Comparison of ENCODE assay signal across 17 cellular contexts in the genomic region with DNA sequence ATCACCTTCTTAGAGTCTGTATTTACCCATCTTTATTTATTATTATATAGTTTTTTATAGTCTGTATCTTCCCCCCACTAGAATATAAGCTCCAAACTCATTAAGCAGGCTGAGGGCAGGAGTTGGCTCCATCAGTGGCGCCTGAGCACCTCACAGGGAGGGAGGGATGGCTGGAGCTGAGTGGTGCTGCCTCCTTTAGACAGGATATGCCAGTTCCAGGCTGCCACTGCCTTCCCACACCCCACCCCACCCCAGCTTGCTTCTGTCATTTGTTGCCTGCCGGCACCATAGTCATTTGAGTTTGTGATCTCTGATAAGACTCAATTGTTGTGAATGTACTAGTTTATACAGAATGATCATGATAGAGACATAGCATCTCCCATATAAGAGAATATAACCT.
DNase-seq lines count a peak whose midpoint lies in the region; ATAC-seq and TF ChIP-seq lines count a peak whose summit lies in the region.
"Had no signal": no experiment of that assay in that cellular context is flagged by ENCODE, and none has a peak within 500 bp of the region (broad histone marks: within the 10 kb centered on the region; RNA-seq: fewer than 3 reads in every experiment).

No MANE protein-coding gene starts in this region.

- no peak for TF ChIP-seq POLR2A in right lobe of liver (IDR thresholded peaks at IDR 0.05)
- no peak for TF ChIP-seq POLR2A in stomach (IDR thresholded peaks at IDR 0.05)

- H3K4me3 ChIP-seq in right lobe of liver: no peak overlapping the region
- no peak overlapping the region for H3K4me3 ChIP-seq in stomach
- H3K4me3 ChIP-seq: sigmoid colon had no signal

- peaks cover 82% of the 10 kb centered on the region for H3K4me1 Mint-ChIP-seq in activated naive CD4-positive, alpha-beta T cell treated with anti-CD3 and anti-CD28 coated beads for 36 hours (ENCODE audit: low read depth)
- peaks cover 82% of the 10 kb centered on the region for H3K4me1 Mint-ChIP-seq in activated naive CD8-positive, alpha-beta T cell (ENCODE audit: low read depth)
- peaks cover 27% of the 10 kb centered on the region for H3K4me1 Mint-ChIP-seq in Calu3 (ENCODE audit: low read depth, unreplicated experiment)

- BruUV-seq in Calu3 (replicated peaks; lab: Mats Ljungman, UMichigan): no TSS peak

- intact Hi-C loops in activated naive CD4-positive, alpha-beta T cell treated with anti-CD3 and anti-CD28 coated beads for 36 hours (cut with micrococcal nuclease): loop anchor here (5.0 to 10.0 kb wide), 2 partner anchors 222 to 724 kb away; partner anchors contain the start of gene PDE8A
- intact Hi-C loops in right lobe of liver (cut with DNase I) (no loop called here), stomach (cut with DNase I; ENCODE audit: low total_unique reads) (no loop called here), Calu3 (cut with micrococcal nuclease; ENCODE audit: unreplicated experiment) (loop anchor here (10.0 kb wide), 2 partner anchors 224 to 414 kb away; no protein-coding TSS in a partner anchor)

- peaks cover 38% of the 10 kb centered on the region for H3K36me3 Mint-ChIP-seq in activated naive CD4-positive, alpha-beta T cell treated with anti-CD3 and anti-CD28 coated beads for 36 hours (ENCODE audit: low read depth)
- peaks cover 16% of the 10 kb centered on the region for H3K36me3 Mint-ChIP-seq in activated naive CD8-positive, alpha-beta T cell
- peaks cover 31% of the 10 kb centered on the region for H3K36me3 Mint-ChIP-seq in Calu3 (ENCODE audit: insufficient read depth, unreplicated experiment)

- peak overlapping the region; percentile 99 for H3K27ac Mint-ChIP-seq in activated naive CD4-positive, alpha-beta T cell treated with anti-CD3 and anti-CD28 coated beads for 36 hours
- H3K27ac Mint-ChIP-seq in activated naive CD8-positive, alpha-beta T cell: peak overlapping the region; percentile 66
- no peak overlapping the region for H3K27ac Mint-ChIP-seq in Calu3 (ENCODE audit: unreplicated experiment)

- H3K9me3 ChIP-seq in right lobe of liver: no peaks in the 10 kb centered on the region
- no peaks in the 10 kb centered on the region for H3K9me3 ChIP-seq in stomach
- H3K9me3 ChIP-seq: sigmoid colon had no signal

- DNase-seq in activated naive CD4-positive, alpha-beta T cell treated with anti-CD3 and anti-CD28 coated beads for 36 hours: peak; percentile 52
- DNase-seq in activated naive CD4-positive, alpha-beta T cell treated with Interleukin-2 at 50 U/mL for 16 hours: no peak
- no peak for DNase-seq in right lobe of liver
- DNase-seq in stomach: no peak
- DNase-seq in NAMALWA (ENCODE audit: low spot score): no peak
- no peak for DNase-seq in Calu3
- DNase-seq: activated CD4-positive, CD25-positive, alpha-beta regulatory T cell treated with anti-CD3 and anti-CD28 coated beads, Interleukin-2, amount 50 U/mL, for 72 hours; GF-D8; islet precursor cell; MV-4-11; NCI-H2171 treated with DMSO at 0.1 percent for 48 hours; sigmoid colon; substantia nigra; SW 1271 had no signal

- no peak for TF ChIP-seq EP300 in stomach (IDR thresholded peaks at IDR 0.05)

- H3K27ac ChIP-seq in right lobe of liver (peak overlapping the region; percentile 81 to 89 (median 88)), stomach (peak overlapping the region in 4 of 5 donors; percentile 82 to 93 (median 87))

- TF ChIP-seq CTCF in right lobe of liver (IDR thresholded peaks at IDR 0.05) (no peak), stomach (IDR thresholded peaks at IDR 0.05) (no peak), Calu3 (IDR thresholded peaks at IDR 0.05; ENCODE audit: unreplicated experiment) (no peak)

- WGBS in right lobe of liver (ENCODE audit: insufficient coverage, low coverage, low lambda C conversion rate, missing lambda C conversion rate): 90% methylated on average over 2 of the region's 2 CpGs
- WGBS in stomach, 5 donors: 69 to 81% (median 78%) methylated on average over 2 of the region's 2 CpGs

- H3K4me1 ChIP-seq in right lobe of liver: peaks cover 0 to 34% (median 12%) of the 10 kb centered on the region in 4 donors
- H3K4me1 ChIP-seq in stomach: peaks cover 39 to 59% (median 50%) of the 10 kb centered on the region in 4 donors

- ATAC-seq in right lobe of liver: no peak
- ATAC-seq in HG03175 (IDR thresholded peaks at IDR 0.05; ENCODE audit: unreplicated experiment): no peak

- H3K27me3 ChIP-seq in right lobe of liver (no peaks in the 10 kb centered on the region), stomach (no peaks in the 10 kb centered on the region)
- H3K27me3 ChIP-seq: sigmoid colon had no signal

- H3K9me3 Mint-ChIP-seq in activated naive CD4-positive, alpha-beta T cell treated with anti-CD3 and anti-CD28 coated beads for 36 hours: no peaks in the 10 kb centered on the region
- no peaks in the 10 kb centered on the region for H3K9me3 Mint-ChIP-seq in activated naive CD8-positive, alpha-beta T cell (ENCODE audit: low read depth)
- H3K9me3 Mint-ChIP-seq in Calu3 (ENCODE audit: low read depth, unreplicated experiment): no peaks in the 10 kb centered on the region
- H3K9me3 Mint-ChIP-seq: neural crest cell had no signal

- no peaks in the 10 kb centered on the region for H3K27me3 Mint-ChIP-seq in activated naive CD4-positive, alpha-beta T cell treated with anti-CD3 and anti-CD28 coated beads for 36 hours (ENCODE audit: low read depth)
- no peaks in the 10 kb centered on the region for H3K27me3 Mint-ChIP-seq in activated naive CD8-positive, alpha-beta T cell
- no peaks in the 10 kb centered on the region for H3K27me3 Mint-ChIP-seq in Calu3 (ENCODE audit: unreplicated experiment)

- H3K4me3 Mint-ChIP-seq in activated naive CD4-positive, alpha-beta T cell treated with anti-CD3 and anti-CD28 coated beads for 36 hours: no peak overlapping the region
- H3K4me3 Mint-ChIP-seq in activated naive CD8-positive, alpha-beta T cell: no peak overlapping the region
- H3K4me3 Mint-ChIP-seq in Calu3 (ENCODE audit: low read depth, unreplicated experiment): no peak overlapping the region
- H3K4me3 Mint-ChIP-seq: neural crest cell had no signal

- CTCF ChIA-PET in activated naive CD4-positive, alpha-beta T cell treated with anti-CD3 and anti-CD28 coated beads for 36 hours (lab: Charles Lee): interaction anchor here (1.4 kb wide), 1 partner anchor 19 kb away, joined by 3 read pairs; no protein-coding TSS in a partner anchor
- CTCF ChIA-PET in Calu3 (lab: Charles Lee): interaction anchor here (0.6 kb wide), 1 partner anchor 391 kb away, joined by 3 read pairs; no protein-coding TSS in a partner anchor

- H3K36me3 ChIP-seq in right lobe of liver: peaks cover 0 to 20% (median 8%) of the 10 kb centered on the region in 4 donors
- H3K36me3 ChIP-seq in stomach: peaks cover 22 to 60% (median 56%) of the 10 kb centered on the region in 4 donors

Comparison
In these comparisons a context has a peak if more than half of its experiments do, and no peak if none do; other contexts are left out.
1. intact Hi-C loops: an anchor here in activated naive CD4-positive, alpha-beta T cell treated with anti-CD3 and anti-CD28 coated beads for 36 hours (5.0 to 10.0 kb wide) and Calu3 (10.0 kb wide); none called in right lobe of liver and stomach.